Comparison of ENCODE assay signal across 8 cellular contexts in genomic region chr14:106626942-106627588, GRCh38.
DNase-seq lines count a peak whose midpoint lies in the region; ATAC-seq and TF ChIP-seq lines count a peak whose summit lies in the region.
"Not testable (repeated sequence)": the region's sequence is repeated elsewhere in the genome, so short reads cannot be mapped to it uniquely, and the experiment has no call there.

No MANE protein-coding gene starts in this region.

- TF ChIP-seq CTCF in Calu3 (IDR thresholded peaks at IDR 0.05; ENCODE audit: unreplicated experiment) = peak; percentile 40
- not testable (repeated sequence) for TF ChIP-seq CTCF in psoas muscle (IDR thresholded peaks at IDR 0.05)

- H3K9me3 Mint-ChIP-seq in Calu3 (ENCODE audit: low read depth, unreplicated experiment); T-helper 2 cell treated with Interferon-gamma antibody and Interleukin-4, amounts not matched to agents 5 μg/mL and 100 μg/mL, for 36 hours; stimulated activated effector memory CD8-positive, alpha-beta T cell treated with anti-CD3 and anti-CD28 coated beads, Interleukin-12 subunit alpha, Interleukin-12 subunit beta, amount 100 ng/mL, for 72 hours: not testable (repeated sequence)

- not testable (repeated sequence) for H3K27ac Mint-ChIP-seq in Calu3 (ENCODE audit: unreplicated experiment); T-helper 2 cell treated with Interferon-gamma antibody and Interleukin-4, amounts not matched to agents 5 μg/mL and 100 μg/mL, for 36 hours; stimulated activated effector memory CD8-positive, alpha-beta T cell treated with anti-CD3 and anti-CD28 coated beads, Interleukin-12 subunit alpha, Interleukin-12 subunit beta, amount 100 ng/mL, for 72 hours

- intact Hi-C loops in Calu3 (cut with micrococcal nuclease; ENCODE audit: unreplicated experiment); psoas muscle (cut with DNase I): not testable (repeated sequence)

- CTCF ChIA-PET in Calu3 (lab: Charles Lee) = not testable (repeated sequence)

- BruUV-seq in Calu3 (replicated peaks; lab: Mats Ljungman, UMichigan) = not testable (repeated sequence)

- 49 to 51% (median 50%) methylated on average over 19 to 20 of the region's 22 CpGs for WGBS in psoas muscle, 3 donors

- not testable (repeated sequence) for H3K4me1 ChIP-seq in psoas muscle

- not testable (repeated sequence) for H3K4me3 ChIP-seq in psoas muscle

- H3K36me3 ChIP-seq in psoas muscle (ENCODE audit: insufficient read depth in 1 of 2, low read depth in 1 of 2) = not testable (repeated sequence)

- H3K27ac ChIP-seq in psoas muscle = not testable (repeated sequence)

- not testable (repeated sequence) for H3K4me1 Mint-ChIP-seq in Calu3 (ENCODE audit: low read depth, unreplicated experiment)
- H3K4me1 Mint-ChIP-seq in T-helper 2 cell treated with Interferon-gamma antibody and Interleukin-4, amounts not matched to agents 5 μg/mL and 100 μg/mL, for 36 hours (ENCODE audit: low read depth) = peaks cover 18% of the 10 kb centered on the region
- peaks cover 22% of the 10 kb centered on the region for H3K4me1 Mint-ChIP-seq in stimulated activated effector memory CD8-positive, alpha-beta T cell treated with anti-CD3 and anti-CD28 coated beads, Interleukin-12 subunit alpha, Interleukin-12 subunit beta, amount 100 ng/mL, for 72 hours

- DNase-seq in Calu3 = peak; percentile 60
- peak; percentile 6 for DNase-seq in NCI-H2171 (lab: John Stamatoyannopoulos, UW)
- DNase-seq in T-helper 2 cell treated with Interferon-gamma antibody and Interleukin-4, amounts not matched to agents 5 μg/mL and 100 μg/mL, for 36 hours (ENCODE audit: low spot score) = peak; percentile 52
- DNase-seq in activated T-cell treated with anti-CD3 and anti-CD28 coated beads, Interleukin-2, amount 50 U/mL, for 1 hour = peak; percentile 83
- DNase-seq in erythroblast (lab: John Stamatoyannopoulos, UW) = peak; percentile 12 to 53
- peak; percentile 15 to 56 for DNase-seq in psoas muscle
- DNase-seq in stimulated activated effector memory CD8-positive, alpha-beta T cell treated with anti-CD3 and anti-CD28 coated beads, Interleukin-12 subunit alpha, Interleukin-12 subunit beta, amount 100 ng/mL, for 72 hours (ENCODE audit: low spot score in 2 of 2) = peak; percentile 72 to 86

- TF ChIP-seq POLR2A in erythroblast (IDR thresholded peaks at IDR 0.05; ENCODE audit: low read length) = not testable (repeated sequence)

- not testable (repeated sequence) for H3K36me3 Mint-ChIP-seq in Calu3 (ENCODE audit: insufficient read depth, unreplicated experiment); T-helper 2 cell treated with Interferon-gamma antibody and Interleukin-4, amounts not matched to agents 5 μg/mL and 100 μg/mL, for 36 hours (ENCODE audit: low read depth); stimulated activated effector memory CD8-positive, alpha-beta T cell treated with anti-CD3 and anti-CD28 coated beads, Interleukin-12 subunit alpha, Interleukin-12 subunit beta, amount 100 ng/mL, for 72 hours

- peaks cover 83% of the 10 kb centered on the region for H3K27me3 Mint-ChIP-seq in Calu3 (ENCODE audit: unreplicated experiment)
- peaks cover 43% of the 10 kb centered on the region for H3K27me3 Mint-ChIP-seq in T-helper 2 cell treated with Interferon-gamma antibody and Interleukin-4, amounts not matched to agents 5 μg/mL and 100 μg/mL, for 36 hours (ENCODE audit: low read depth)

- H3K4me3 Mint-ChIP-seq in Calu3 (ENCODE audit: low read depth, unreplicated experiment); T-helper 2 cell treated with Interferon-gamma antibody and Interleukin-4, amounts not matched to agents 5 μg/mL and 100 μg/mL, for 36 hours; stimulated activated effector memory CD8-positive, alpha-beta T cell treated with anti-CD3 and anti-CD28 coated beads, Interleukin-12 subunit alpha, Interleukin-12 subunit beta, amount 100 ng/mL, for 72 hours: not testable (repeated sequence)

- H3K27me3 ChIP-seq in psoas muscle (ENCODE audit: insufficient read depth in 3 of 3, low read length in 2 of 3) = not testable (repeated sequence)

- ATAC-seq in HG03521 (IDR thresholded peaks at IDR 0.05; ENCODE audit: unreplicated experiment) = peak; percentile 58
- ATAC-seq in psoas muscle; stimulated activated effector memory CD8-positive, alpha-beta T cell treated with anti-CD3 and anti-CD28 coated beads, Interleukin-12 subunit alpha, Interleukin-12 subunit beta, amount 100 ng/mL, for 72 hours: not testable (repeated sequence)

- not testable (repeated sequence) for H3K9me3 ChIP-seq in psoas muscle

Comparison
In these comparisons a context has a peak if more than half of its experiments do, and no peak if none do; other contexts are left out.
1. DNase-seq: peak in every context shown above with its lines; median percentile 83 in activated T-cell treated with anti-CD3 and anti-CD28 coated beads, Interleukin-2, amount 50 U/mL, for 1 hour; 79 in stimulated activated effector memory CD8-positive, alpha-beta T cell treated with anti-CD3 and anti-CD28 coated beads, Interleukin-12 subunit alpha, Interleukin-12 subunit beta, amount 100 ng/mL, for 72 hours; 60 in Calu3; 52 in T-helper 2 cell treated with Interferon-gamma antibody and Interleukin-4, amounts not matched to agents 5 μg/mL and 100 μg/mL, for 36 hours; 36 in psoas muscle; 32 in erythroblast; 6 in NCI-H2171.